In the genomic region with DNA sequence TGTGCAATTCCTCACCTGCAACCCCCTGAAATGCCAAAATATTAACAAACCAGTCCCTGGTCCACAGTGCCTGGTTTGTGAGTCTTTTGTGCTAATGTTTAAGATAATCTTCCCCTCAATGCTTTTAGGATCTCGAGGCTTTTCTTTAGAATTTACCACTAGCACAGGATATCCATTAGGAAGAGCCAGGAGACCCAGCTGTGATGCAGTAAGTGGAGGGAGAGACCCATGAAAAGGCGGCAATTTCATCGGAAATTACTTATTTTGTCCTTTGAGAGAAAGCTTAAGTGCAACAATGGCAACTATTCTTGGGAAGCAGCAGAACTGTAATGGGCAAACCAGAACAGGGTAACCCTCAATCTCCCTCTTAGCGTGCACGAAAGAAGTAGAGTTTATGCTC, we compare ENCODE assay signal across 21 cellular contexts. TPM values are rescaled to one million over a fixed set of nuclear protein-coding genes. Genes with fewer than 3 reads are reported as not detected.
DNase-seq lines count a peak whose midpoint lies in the region; ATAC-seq and TF ChIP-seq lines count a peak whose summit lies in the region.
"Had no signal": no experiment of that assay in that cellular context is flagged by ENCODE, and none has a peak within 500 bp of the region (broad histone marks: within the 10 kb centered on the region; RNA-seq: fewer than 3 reads in every experiment).

No MANE protein-coding gene starts in this region.

- H3K4me1 Mint-ChIP-seq in HFFc6 (ENCODE audit: low read depth) (peaks cover 41% of the 10 kb centered on the region), glutamatergic neuron (ENCODE audit: low read depth, unreplicated experiment) (peaks cover 25% of the 10 kb centered on the region), osteocyte (ENCODE audit: unreplicated experiment) (peaks cover 35% of the 10 kb centered on the region)
- H3K4me1 Mint-ChIP-seq in activated T-cell treated with anti-CD3 and anti-CD28 coated beads, Interleukin-2, amount 50 U/mL, for 4 hours (ENCODE audit: low read depth), result no peaks in the 10 kb centered on the region

- H3K27me3 Mint-ChIP-seq in HFFc6 (ENCODE audit: insufficient read depth), result no peaks in the 10 kb centered on the region
- H3K27me3 Mint-ChIP-seq in glutamatergic neuron (ENCODE audit: unreplicated experiment), result no peaks in the 10 kb centered on the region
- H3K27me3 Mint-ChIP-seq in osteocyte (ENCODE audit: unreplicated experiment), result no peaks in the 10 kb centered on the region
- no peaks in the 10 kb centered on the region for H3K27me3 Mint-ChIP-seq in activated T-cell treated with anti-CD3 and anti-CD28 coated beads, Interleukin-2, amount 50 U/mL, for 4 hours (ENCODE audit: low read depth)
- H3K27me3 Mint-ChIP-seq: stimulated activated naive CD8-positive, alpha-beta T cell treated with anti-CD3 and anti-CD28 coated beads, Interleukin-15, Interleukin-2, amounts not matched to agents 100 ng/mL and 50 ng/mL, for 24 hours had no signal

- no peak for ATAC-seq in activated T-cell treated with anti-CD3 and anti-CD28 coated beads, Interleukin-2, amount 50 U/mL, for 4 hours
- ATAC-seq: gastrocnemius medialis, HCT116 had no signal

- no peak for DNase-seq in HFFc6
- no peak for DNase-seq in glutamatergic neuron
- no peak for DNase-seq in osteocyte (ENCODE audit: extremely low spot score, unreplicated experiment)
- DNase-seq in NCI-H1048 (lab: John Stamatoyannopoulos, UW), result no peak
- no peak for DNase-seq in pons (ENCODE audit: low spot score)
- DNase-seq in activated T-cell treated with anti-CD3 and anti-CD28 coated beads, Interleukin-2, amount 50 U/mL, for 4 hours, result no peak
- no peak for DNase-seq in NCI-H146 (lab: John Stamatoyannopoulos, UW)
- DNase-seq: dorsolateral prefrontal cortex; gastrocnemius medialis; left cardiac atrium; midbrain; NCI-H526 treated with DMSO at 0.1 percent for 48 hours; SHP77; spleen; stimulated activated CD4-positive, alpha-beta T cell treated with anti-CD3 and anti-CD28 coated beads, Interleukin-4, amount 100 ng/mL, for 24 hours; upper lobe of left lung had no signal

- H3K36me3 Mint-ChIP-seq in HFFc6 (ENCODE audit: low read depth), result peaks cover 5% of the 10 kb centered on the region
- H3K36me3 Mint-ChIP-seq in glutamatergic neuron (ENCODE audit: unreplicated experiment), result no peaks in the 10 kb centered on the region
- H3K36me3 Mint-ChIP-seq in osteocyte (ENCODE audit: unreplicated experiment), result peaks cover 8% of the 10 kb centered on the region
- H3K36me3 Mint-ChIP-seq in activated T-cell treated with anti-CD3 and anti-CD28 coated beads, Interleukin-2, amount 50 U/mL, for 4 hours (ENCODE audit: insufficient read depth), result peaks cover 7% of the 10 kb centered on the region

- H3K9me3 Mint-ChIP-seq in HFFc6 (no peaks in the 10 kb centered on the region), glutamatergic neuron (ENCODE audit: unreplicated experiment) (no peaks in the 10 kb centered on the region), osteocyte (ENCODE audit: unreplicated experiment) (no peaks in the 10 kb centered on the region)
- no peaks in the 10 kb centered on the region for H3K9me3 Mint-ChIP-seq in activated T-cell treated with anti-CD3 and anti-CD28 coated beads, Interleukin-2, amount 50 U/mL, for 4 hours
- H3K9me3 Mint-ChIP-seq: neural crest cell; stimulated activated naive CD8-positive, alpha-beta T cell treated with anti-CD3 and anti-CD28 coated beads, Interleukin-15, Interleukin-2, amounts not matched to agents 100 ng/mL and 50 ng/mL, for 24 hours; T-helper 1 cell treated with Interleukin-12 subunit alpha and Interleukin-12 subunit beta and Interleukin-4 antibody, amounts not matched to agents 30 μg/mL and 1 μg/mL, for 36 hours had no signal

- no peak for TF ChIP-seq CTCF in HFFc6 (IDR thresholded peaks at IDR 0.05)
- TF ChIP-seq CTCF in WI38 (IDR thresholded peaks at IDR 0.05; ENCODE audit: low read depth, low read length), result no peak
- TF ChIP-seq CTCF in glutamatergic neuron (IDR thresholded peaks at IDR 0.05; ENCODE audit: partially characterized antibody, unreplicated experiment), result no peak
- no peak for TF ChIP-seq CTCF in osteocyte (IDR thresholded peaks at IDR 0.05)

- peak overlapping the region; percentile 53; the same call in 1 of the 2 replicates for H3K27ac Mint-ChIP-seq in HFFc6
- peak overlapping the region; percentile 90 for H3K27ac Mint-ChIP-seq in glutamatergic neuron (ENCODE audit: unreplicated experiment)
- H3K27ac Mint-ChIP-seq in osteocyte (ENCODE audit: unreplicated experiment), result peak overlapping the region; percentile 93
- H3K27ac Mint-ChIP-seq: stimulated activated naive CD8-positive, alpha-beta T cell treated with anti-CD3 and anti-CD28 coated beads, Interleukin-15, Interleukin-2, amounts not matched to agents 100 ng/mL and 50 ng/mL, for 24 hours; T-helper 1 cell treated with Interleukin-12 subunit alpha and Interleukin-12 subunit beta and Interleukin-4 antibody, amounts not matched to agents 30 μg/mL and 1 μg/mL, for 36 hours had no signal

- 0 out of 2 replicates have a peak overlapping the region, but pooled peaks have one; percentile 4 for H3K4me3 ChIP-seq in WI38 (ENCODE audit: low read depth, low read length)
- H3K4me3 ChIP-seq: dorsolateral prefrontal cortex, gastrocnemius medialis, spleen, upper lobe of left lung had no signal

- H3K4me3 Mint-ChIP-seq in HFFc6, result peak overlapping the region; percentile 68
- H3K4me3 Mint-ChIP-seq in glutamatergic neuron (ENCODE audit: unreplicated experiment), result peak overlapping the region; percentile 28
- peak overlapping the region; percentile 34 for H3K4me3 Mint-ChIP-seq in osteocyte (ENCODE audit: unreplicated experiment)
- H3K4me3 Mint-ChIP-seq in activated T-cell treated with anti-CD3 and anti-CD28 coated beads, Interleukin-2, amount 50 U/mL, for 4 hours, result no peak overlapping the region
- H3K4me3 Mint-ChIP-seq: neural crest cell; stimulated activated naive CD8-positive, alpha-beta T cell treated with anti-CD3 and anti-CD28 coated beads, Interleukin-15, Interleukin-2, amounts not matched to agents 100 ng/mL and 50 ng/mL, for 24 hours; T-helper 1 cell treated with Interleukin-12 subunit alpha and Interleukin-12 subunit beta and Interleukin-4 antibody, amounts not matched to agents 30 μg/mL and 1 μg/mL, for 36 hours had no signal

RNA-seq across cellular contexts. Expression of gene PWWP2A, which starts 36.7 kb away (rescaled TPM):
- total RNA-seq in HFFc6 (2021; fragmentation: NEBNext Ultra II Directional; extraction: Animal tissue kit (Norgen Biotek cat#: 25700)), result 10 to 100 TPM; 11.3 to 12.7 (median 12.3) TPM
- total RNA-seq in glutamatergic neuron (ENCODE audit: unreplicated experiment) (75.7 TPM), osteocyte (21.9 and 22.3 TPM in 2 replicates)
- 10 to 100 TPM; 22.7 to 25.0 (median 24.9) TPM for total RNA-seq in activated T-cell treated with anti-CD3 and anti-CD28 coated beads, Interleukin-2, amount 50 U/mL, for 4 hours
